27 cellular contexts compared by ENCODE assay signal in genomic region chr1:151499930-151500329, GRCh38.
"Had no signal": no experiment of that assay in that cellular context is flagged by ENCODE, and none has a peak within 500 bp of the region (broad histone marks: within the 10 kb centered on the region; RNA-seq: fewer than 3 reads in every experiment).

No MANE protein-coding gene starts in this region.

- DNase-seq: activated CD4-positive, alpha-beta memory T cell treated with anti-CD3 and anti-CD28 coated beads for 36 hours; activated CD4-positive, alpha-beta T cell treated with anti-CD3 and anti-CD28 coated beads, Interleukin-2, amount 10 ng/mL, durations not matched to agents 7 days and 5 days; activated CD4-positive, CD25-positive, alpha-beta regulatory T cell; activated CD8-positive, alpha-beta memory T cell treated with anti-CD3 and anti-CD28 coated beads for 24 hours; activated gamma-delta T cell treated with Interleukin-2 at 50 U/mL for 16 hours; activated naive CD4-positive, alpha-beta T cell treated with anti-CD3 and anti-CD28 coated beads, Interleukin-2, amount 10 ng/mL, durations not matched to agents 7 days and 5 days; activated naive CD8-positive, alpha-beta T cell treated with anti-CD3 and anti-CD28 coated beads for 36 hours; activated T-cell treated with anti-CD3 and anti-CD28 coated beads for 4 hours; activated T-cell treated with anti-CD3 and anti-CD28 coated beads, Interleukin-2, amount 50 U/mL, for 48 hours; aorta; caudate nucleus; MG63; NCI-H1105; NCI-H1436; NCI-H1694 treated with DMSO at 0.1 percent for 48 hours; NCI-H2029 treated with DMSO at 0.1 percent for 48 hours; NCI-H345; NCI-H510A; NCI-H526 treated with DMSO at 0.1 percent for 48 hours; NCI-H82; RPMI8226; T-helper 1 cell had no signal

- H3K36me3 Mint-ChIP-seq: activated CD4-positive, alpha-beta memory T cell treated with anti-CD3 and anti-CD28 coated beads for 36 hours; activated naive CD4-positive, alpha-beta T cell treated with anti-CD3 and anti-CD28 coated beads, Interleukin-2, amount 10 ng/mL, durations not matched to agents 7 days and 5 days; activated naive CD8-positive, alpha-beta T cell treated with anti-CD3 and anti-CD28 coated beads for 36 hours had no signal

- H3K36me3 ChIP-seq: breast epithelium, MG63 had no signal

- H3K4me3 Mint-ChIP-seq: activated CD4-positive, alpha-beta memory T cell treated with anti-CD3 and anti-CD28 coated beads for 36 hours; activated CD4-positive, alpha-beta T cell treated with anti-CD3 and anti-CD28 coated beads, Interleukin-2, amount 10 ng/mL, durations not matched to agents 7 days and 5 days; activated naive CD4-positive, alpha-beta T cell treated with anti-CD3 and anti-CD28 coated beads, Interleukin-2, amount 10 ng/mL, durations not matched to agents 7 days and 5 days; activated naive CD8-positive, alpha-beta T cell treated with anti-CD3 and anti-CD28 coated beads for 36 hours; activated T-helper 17 cell treated with anti-CD3 and anti-CD28 coated beads, Interleukin-2, amount 50 U/mL, for 72 hours had no signal

- ATAC-seq: activated T-helper 17 cell treated with anti-CD3 and anti-CD28 coated beads, Interleukin-2, amount 50 U/mL, for 72 hours; Right ventricle myocardium inferior had no signal

- H3K27ac ChIP-seq: breast epithelium, SK-N-MC, VCaP had no signal

- H3K27me3 ChIP-seq: breast epithelium, MG63 had no signal

- H3K4me1 ChIP-seq: breast epithelium had no signal

- H3K27ac Mint-ChIP-seq: activated CD4-positive, alpha-beta memory T cell treated with anti-CD3 and anti-CD28 coated beads for 36 hours; activated CD4-positive, alpha-beta T cell treated with anti-CD3 and anti-CD28 coated beads, Interleukin-2, amount 10 ng/mL, durations not matched to agents 7 days and 5 days; activated naive CD4-positive, alpha-beta T cell treated with anti-CD3 and anti-CD28 coated beads, Interleukin-2, amount 10 ng/mL, durations not matched to agents 7 days and 5 days; activated naive CD8-positive, alpha-beta T cell treated with anti-CD3 and anti-CD28 coated beads for 36 hours; activated T-helper 17 cell treated with anti-CD3 and anti-CD28 coated beads, Interleukin-2, amount 50 U/mL, for 72 hours had no signal

- H3K27me3 Mint-ChIP-seq: activated T-helper 17 cell treated with anti-CD3 and anti-CD28 coated beads, Interleukin-2, amount 50 U/mL, for 72 hours had no signal

- H3K4me3 ChIP-seq: breast epithelium, MG63, SK-N-MC had no signal

- H3K9me3 ChIP-seq: breast epithelium, MG63 had no signal

- H3K4me1 Mint-ChIP-seq: activated CD4-positive, alpha-beta T cell treated with anti-CD3 and anti-CD28 coated beads, Interleukin-2, amount 10 ng/mL, durations not matched to agents 7 days and 5 days; activated naive CD4-positive, alpha-beta T cell treated with anti-CD3 and anti-CD28 coated beads, Interleukin-2, amount 10 ng/mL, durations not matched to agents 7 days and 5 days had no signal

- H3K9me3 Mint-ChIP-seq: activated CD4-positive, alpha-beta memory T cell treated with anti-CD3 and anti-CD28 coated beads for 36 hours; activated CD4-positive, alpha-beta T cell treated with anti-CD3 and anti-CD28 coated beads, Interleukin-2, amount 10 ng/mL, durations not matched to agents 7 days and 5 days; activated naive CD4-positive, alpha-beta T cell treated with anti-CD3 and anti-CD28 coated beads, Interleukin-2, amount 10 ng/mL, durations not matched to agents 7 days and 5 days; activated naive CD8-positive, alpha-beta T cell treated with anti-CD3 and anti-CD28 coated beads for 36 hours; activated T-helper 17 cell treated with anti-CD3 and anti-CD28 coated beads, Interleukin-2, amount 50 U/mL, for 72 hours had no signal
